Comparison of ENCODE assay signal across 15 cellular contexts in genomic region chr5:169641253-169641652, GRCh38. TPM values are rescaled to one million over a fixed set of nuclear protein-coding genes. Genes with fewer than 3 reads are reported as not detected.
DNase-seq lines count a peak whose midpoint lies in the region; ATAC-seq, FAIRE-seq and TF ChIP-seq lines count a peak whose summit lies in the region.
"Had no signal": no experiment of that assay in that cellular context is flagged by ENCODE, and none has a peak within 500 bp of the region (broad histone marks: within the 10 kb centered on the region; RNA-seq: fewer than 3 reads in every experiment).

No MANE protein-coding gene starts in this region.

- intact Hi-C loops in left lung (cut with DNase I): no loop called here
- intact Hi-C loops in adrenal gland (cut with DNase I): no loop called here

- H3K4me1 ChIP-seq in left lung: peaks cover 0 to 37% of the 10 kb centered on the region in 2 donors
- H3K4me1 ChIP-seq in adrenal gland (replicated peaks in 1 of 2): peaks cover 0 to 3% of the 10 kb centered on the region in 2 donors
- H3K4me1 ChIP-seq: right atrium auricular region had no signal

- H3K4me3 ChIP-seq in bronchial epithelial cell (ENCODE audit: low read depth, low read length): no peak overlapping the region
- H3K4me3 ChIP-seq in left lung: no peak overlapping the region
- no peak overlapping the region for H3K4me3 ChIP-seq in adrenal gland
- H3K4me3 ChIP-seq: right atrium auricular region, stomach had no signal

- peaks cover 0 to 6% of the 10 kb centered on the region in 2 donors for H3K9me3 ChIP-seq in left lung
- H3K9me3 ChIP-seq in adrenal gland (replicated peaks in 1 of 3): no peaks in the 10 kb centered on the region

- FAIRE-seq in bronchial epithelial cell (lab: Jason Lieb, UNC): no peak

- peaks cover 5% of the 10 kb centered on the region for H3K27me3 ChIP-seq in bronchial epithelial cell (ENCODE audit: control insufficient read depth, insufficient read depth, low read length)
- H3K27me3 ChIP-seq in left lung: peaks cover 10 to 20% of the 10 kb centered on the region in 2 donors
- H3K27me3 ChIP-seq in adrenal gland: peaks cover 14% of the 10 kb centered on the region
- H3K27me3 ChIP-seq: right atrium auricular region had no signal

- no peaks in the 10 kb centered on the region for H3K36me3 ChIP-seq in bronchial epithelial cell (ENCODE audit: control insufficient read depth, insufficient read depth, low read length)
- no peaks in the 10 kb centered on the region for H3K36me3 ChIP-seq in left lung
- H3K36me3 ChIP-seq in adrenal gland (replicated peaks in 1 of 2): no peaks in the 10 kb centered on the region
- H3K36me3 ChIP-seq: right atrium auricular region, stomach had no signal

- H3K27ac ChIP-seq in left lung (no peak overlapping the region), adrenal gland (no peak overlapping the region)
- H3K27ac ChIP-seq: KMS-11, right atrium auricular region, stomach had no signal

- peak; percentile 38 for ATAC-seq in left lung
- ATAC-seq in GM18907 (IDR thresholded peaks at IDR 0.05; ENCODE audit: unreplicated experiment): no peak
- no peak for ATAC-seq in GM21423 (IDR thresholded peaks at IDR 0.05; ENCODE audit: unreplicated experiment)
- no peak for ATAC-seq in HG02938 (IDR thresholded peaks at IDR 0.05; ENCODE audit: unreplicated experiment)

- TF ChIP-seq CTCF in bronchial epithelial cell (IDR thresholded peaks at IDR 0.05; ENCODE audit: insufficient read depth, low read length, severe bottlenecking) (no peak), left lung (IDR thresholded peaks at IDR 0.05) (no peak), adrenal gland (IDR thresholded peaks at IDR 0.05) (no peak)

- WGBS in adrenal gland, 4 donors: 20 to 35% (median 30%) methylated on average over 6 of the region's 6 CpGs

- no peak for TF ChIP-seq POLR2A in adrenal gland (IDR thresholded peaks at IDR 0.05)

- peak; percentile 59 for DNase-seq in AG20443 (ENCODE audit: low spot score)
- peak; percentile 16 for DNase-seq in HT-29 (ENCODE audit: low spot score)
- DNase-seq in bronchial epithelial cell (ENCODE audit: low read depth): peak; percentile 63
- DNase-seq in left lung: no peak
- no peak for DNase-seq in adrenal gland
- DNase-seq: activated CD4-positive, alpha-beta T cell treated with anti-CD3 and anti-CD28 coated beads for 48 hours; cerebellar nuclear complex; NCI-H2081; stimulated activated CD4-positive, alpha-beta T cell treated with anti-CD3 and anti-CD28 coated beads, Interleukin-4, amount 100 ng/mL, for 4 hours; stomach had no signal

RNA-seq across cellular contexts. Expression of gene DOCK2, which starts 4.2 kb away (rescaled TPM):
- total RNA-seq in HT-29 (2014; rRNA removed; shearing (Covaris generic)): not detected in 2 replicates
- total RNA-seq in bronchial epithelial cell (not detected in 2 replicates), left lung (100 to 1,000 TPM in 1 of 2 donors, 10 to 100 TPM in 1; 30.3 to 101 TPM), adrenal gland (10 to 100 TPM; 18.3 to 59.5 (median 24.3) TPM)
- 10 to 100 TPM in 1 of 3 donors, 1 to 10 TPM in 2; 3.3 to 10.9 (median 4.2) TPM for polyA plus RNA-seq in adrenal gland

RNA-seq across cellular contexts. Expression of gene SPDL1, which starts 57.7 kb away (rescaled TPM):
- 11.5 and 13.1 TPM in 2 replicates for total RNA-seq in HT-29 (2014; rRNA removed; shearing (Covaris generic))
- 10.4 and 10.8 TPM in 2 replicates for total RNA-seq in bronchial epithelial cell
- 1 to 10 TPM; 6.4 to 9.3 TPM for total RNA-seq in left lung
- total RNA-seq in adrenal gland: 10 to 100 TPM in 1 of 8 donors, 1 to 10 TPM in 6, under 1 TPM in 1; 0.72 to 11.6 (median 6.5) TPM
- 10 to 100 TPM in 1 of 3 donors, 1 to 10 TPM in 2; 2.8 to 15.4 (median 5.5) TPM for polyA plus RNA-seq in adrenal gland

Comparison
In these comparisons a context has a peak if more than half of its experiments do, and no peak if none do; other contexts are left out.
1. DNase-seq: peak in AG20443 (single experiment), HT-29 (single experiment) and bronchial epithelial cell (single experiment); none in left lung (0 of 2) and adrenal gland (0 of 7).
2. RNA of gene DOCK2, which starts 4.2 kb away (total RNA-seq): 30.3 to 101 TPM in left lung and 18.3 to 59.5 TPM in adrenal gland; not detected in HT-29 and not detected in bronchial epithelial cell; every median in the first group is over 10 times any median in the second.